ENCODE assay signal across 13 cellular contexts in the genomic region with DNA sequence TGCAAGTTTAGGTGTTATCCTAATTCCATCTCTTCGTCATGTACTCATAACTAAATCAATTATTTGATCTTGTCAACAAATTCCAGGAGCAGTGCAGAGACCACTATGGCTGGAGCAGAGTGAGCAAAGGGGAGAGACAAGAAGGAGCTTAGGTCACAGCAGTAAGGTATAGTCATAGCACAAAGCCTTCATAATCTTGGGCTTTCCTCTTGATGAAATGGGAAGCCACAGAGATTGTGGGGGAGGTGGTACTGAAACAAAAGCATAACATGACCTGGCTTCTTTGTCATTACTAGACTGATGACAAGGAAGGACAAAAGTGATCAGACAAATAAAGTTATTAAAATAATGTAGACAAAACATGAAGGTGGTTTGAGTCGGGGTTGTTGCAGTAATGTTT.
DNase-seq lines count a peak whose midpoint lies in the region; ATAC-seq, FAIRE-seq and TF ChIP-seq lines count a peak whose summit lies in the region.
"Had no signal": no experiment of that assay in that cellular context is flagged by ENCODE, and none has a peak within 500 bp of the region (broad histone marks: within the 10 kb centered on the region; RNA-seq: fewer than 3 reads in every experiment).

No MANE protein-coding gene starts in this region.

- no peaks in the 10 kb centered on the region for H3K27me3 ChIP-seq in OCI-LY3 (ENCODE audit: low read depth, low read length)
- H3K27me3 ChIP-seq: stomach had no signal

- peak; percentile 78 for FAIRE-seq in GM12892 (lab: Jason Lieb, UNC)

- H3K4me3 ChIP-seq in OCI-LY3 (ENCODE audit: low read length): peak overlapping the region; percentile 2
- H3K4me3 ChIP-seq: stomach had no signal

- TF ChIP-seq CTCF in OCI-LY3 (IDR thresholded peaks at IDR 0.05; ENCODE audit: low read depth, low read length): no peak

- no peaks in the 10 kb centered on the region for H3K9me3 ChIP-seq in OCI-LY3 (ENCODE audit: insufficient read depth, low read length)
- H3K9me3 ChIP-seq: stomach had no signal

- H3K4me1 ChIP-seq in OCI-LY3 (ENCODE audit: low read length): peaks cover 39% of the 10 kb centered on the region
- H3K4me1 ChIP-seq: stomach had no signal

- 0 out of 2 replicates have a peak overlapping the region, but pooled peaks have one; percentile 89 for H3K27ac ChIP-seq in OCI-LY3 (ENCODE audit: low read length)
- H3K27ac ChIP-seq: HL-60, stomach had no signal

- no peak overlapping the region for H2AFZ ChIP-seq in OCI-LY3 (ENCODE audit: low read depth, low read length)

- H3K4me2 ChIP-seq in OCI-LY3 (ENCODE audit: low read length): peak overlapping the region; percentile 68

- ATAC-seq in GM18907 (IDR thresholded peaks at IDR 0.05; ENCODE audit: unreplicated experiment) (peak; percentile 57), HG02763 (IDR thresholded peaks at IDR 0.05; ENCODE audit: unreplicated experiment) (peak; percentile 51)
- ATAC-seq: CD8-positive, alpha-beta T cell had no signal

- in situ Hi-C loops in KBM-7 (cut with MboI; ENCODE audit: low pct_unique_long_range_greater_than_20kb, low sequenced_read_pairs): no loop called here

- no peaks in the 10 kb centered on the region for H3K36me3 ChIP-seq in OCI-LY3 (replicated peaks; ENCODE audit: low read depth, low read length)
- H3K36me3 ChIP-seq: stomach had no signal

- no peak for TF ChIP-seq POLR2A in GM12892 (IDR thresholded peaks at IDR 0.05; ENCODE audit: low read depth, low read length)

- H3K9ac ChIP-seq in OCI-LY3 (ENCODE audit: low read length): peak overlapping the region; percentile 38; the same call in 1 of the 2 replicates

- DNase-seq in GM12892 (ENCODE audit: insufficient read length) (no peak), SKM-1 (lab: John Stamatoyannopoulos, UW; ENCODE audit: unreplicated experiment) (no peak), NCI-H146 treated with DMSO at 0.1 percent for 48 hours (lab: John Stamatoyannopoulos, UW; ENCODE audit: unreplicated experiment) (no peak), occipital lobe (lab: John Stamatoyannopoulos, UW) (no peak), KBM-7 (no peak)
- DNase-seq: CD8-positive, alpha-beta T cell; NCI-H345; posterior cingulate gyrus; stomach had no signal

- no peaks in the 10 kb centered on the region for H4K20me1 ChIP-seq in OCI-LY3 (ENCODE audit: insufficient read depth, low read length)

- no peaks in the 10 kb centered on the region for H3K79me2 ChIP-seq in OCI-LY3 (ENCODE audit: low read length)
